In genomic region chr3:16994842-16995535, GRCh38 we compare ENCODE assay signal across 15 cellular contexts.
A peak's percentile ranks its signal among the peaks of the same experiment; 100 is the strongest.
DNase-seq lines count a peak whose midpoint lies in the region; ATAC-seq and TF ChIP-seq lines count a peak whose summit lies in the region.
"Had no signal": no experiment of that assay in that cellular context is flagged by ENCODE, and none has a peak within 500 bp of the region (broad histone marks: within the 10 kb centered on the region; RNA-seq: fewer than 3 reads in every experiment).

No MANE protein-coding gene starts in this region.

- H3K9me3 Mint-ChIP-seq in central memory CD8-positive, alpha-beta T cell: no peaks in the 10 kb centered on the region
- no peaks in the 10 kb centered on the region for H3K9me3 Mint-ChIP-seq in stimulated activated effector memory CD8-positive, alpha-beta T cell treated with anti-CD3 and anti-CD28 coated beads, Interleukin-12 subunit alpha, Interleukin-12 subunit beta, amount 100 ng/mL, for 72 hours
- H3K9me3 Mint-ChIP-seq in activated CD4-positive, alpha-beta memory T cell treated with anti-CD3 and anti-CD28 coated beads, Interleukin-2, amount 10 ng/mL, durations not matched to agents 7 days and 5 days: peaks cover 5% of the 10 kb centered on the region
- H3K9me3 Mint-ChIP-seq: activated B cell treated with CpG ODN at 0.5 μM for 24 hours, neural crest cell had no signal

- ATAC-seq in Right ventricle myocardium inferior (peak; percentile 18), GM21515 (IDR thresholded peaks at IDR 0.05; ENCODE audit: unreplicated experiment) (no peak), HG03039 (IDR thresholded peaks at IDR 0.05; ENCODE audit: unreplicated experiment) (no peak)
- ATAC-seq in central memory CD8-positive, alpha-beta T cell (replicated peaks; ENCODE audit: extremely low read depth, poor library complexity, severe bottlenecking): no peak
- peak; percentile 45 for ATAC-seq in stimulated activated effector memory CD8-positive, alpha-beta T cell treated with anti-CD3 and anti-CD28 coated beads, Interleukin-12 subunit alpha, Interleukin-12 subunit beta, amount 100 ng/mL, for 72 hours
- ATAC-seq: Panc1 had no signal

- POLR2A ChIA-PET in activated CD4-positive, alpha-beta memory T cell treated with anti-CD3 and anti-CD28 coated beads, Interleukin-2, amount 10 ng/mL, durations not matched to agents 7 days and 5 days (lab: Charles Lee): no interaction called here

- no peaks in the 10 kb centered on the region for H3K27me3 Mint-ChIP-seq in central memory CD8-positive, alpha-beta T cell
- no peaks in the 10 kb centered on the region for H3K27me3 Mint-ChIP-seq in activated CD4-positive, alpha-beta memory T cell treated with anti-CD3 and anti-CD28 coated beads, Interleukin-2, amount 10 ng/mL, durations not matched to agents 7 days and 5 days
- H3K27me3 Mint-ChIP-seq: activated B cell treated with CpG ODN at 0.5 μM for 24 hours had no signal

- peaks cover 0 to 26% of the 10 kb centered on the region in 2 donors for H3K4me1 ChIP-seq in right atrium auricular region

- H3K4me1 Mint-ChIP-seq in central memory CD8-positive, alpha-beta T cell: peaks cover 92% of the 10 kb centered on the region
- H3K4me1 Mint-ChIP-seq in stimulated activated effector memory CD8-positive, alpha-beta T cell treated with anti-CD3 and anti-CD28 coated beads, Interleukin-12 subunit alpha, Interleukin-12 subunit beta, amount 100 ng/mL, for 72 hours: peaks cover 70% of the 10 kb centered on the region
- H3K4me1 Mint-ChIP-seq in activated CD4-positive, alpha-beta memory T cell treated with anti-CD3 and anti-CD28 coated beads, Interleukin-2, amount 10 ng/mL, durations not matched to agents 7 days and 5 days: peaks cover 20% of the 10 kb centered on the region
- H3K4me1 Mint-ChIP-seq: neural crest cell had no signal

- peak overlapping the region; percentile 63 for H3K27ac Mint-ChIP-seq in central memory CD8-positive, alpha-beta T cell (ENCODE audit: low read depth)
- peak overlapping the region; percentile 73 for H3K27ac Mint-ChIP-seq in stimulated activated effector memory CD8-positive, alpha-beta T cell treated with anti-CD3 and anti-CD28 coated beads, Interleukin-12 subunit alpha, Interleukin-12 subunit beta, amount 100 ng/mL, for 72 hours
- no peak overlapping the region for H3K27ac Mint-ChIP-seq in activated CD4-positive, alpha-beta memory T cell treated with anti-CD3 and anti-CD28 coated beads, Interleukin-2, amount 10 ng/mL, durations not matched to agents 7 days and 5 days
- H3K27ac Mint-ChIP-seq: activated B cell treated with CpG ODN at 0.5 μM for 24 hours had no signal

- no peak overlapping the region for H3K4me3 ChIP-seq in right atrium auricular region

- H3K4me3 Mint-ChIP-seq in central memory CD8-positive, alpha-beta T cell: peak overlapping the region; percentile 16
- H3K4me3 Mint-ChIP-seq in stimulated activated effector memory CD8-positive, alpha-beta T cell treated with anti-CD3 and anti-CD28 coated beads, Interleukin-12 subunit alpha, Interleukin-12 subunit beta, amount 100 ng/mL, for 72 hours: peak overlapping the region; percentile 8
- no peak overlapping the region for H3K4me3 Mint-ChIP-seq in activated CD4-positive, alpha-beta memory T cell treated with anti-CD3 and anti-CD28 coated beads, Interleukin-2, amount 10 ng/mL, durations not matched to agents 7 days and 5 days
- H3K4me3 Mint-ChIP-seq: activated B cell treated with CpG ODN at 0.5 μM for 24 hours, neural crest cell had no signal

- no peak overlapping the region for H3K27ac ChIP-seq in right atrium auricular region

- H3K36me3 Mint-ChIP-seq in central memory CD8-positive, alpha-beta T cell (ENCODE audit: insufficient read depth): peaks cover 2% of the 10 kb centered on the region
- H3K36me3 Mint-ChIP-seq in stimulated activated effector memory CD8-positive, alpha-beta T cell treated with anti-CD3 and anti-CD28 coated beads, Interleukin-12 subunit alpha, Interleukin-12 subunit beta, amount 100 ng/mL, for 72 hours: no peaks in the 10 kb centered on the region
- peaks cover 5% of the 10 kb centered on the region for H3K36me3 Mint-ChIP-seq in activated CD4-positive, alpha-beta memory T cell treated with anti-CD3 and anti-CD28 coated beads, Interleukin-2, amount 10 ng/mL, durations not matched to agents 7 days and 5 days (ENCODE audit: low read depth)

- DNase-seq in Right ventricle myocardium inferior (ENCODE audit: missing footprints) (no peak), right atrium auricular region (ENCODE audit: low spot score) (no peak), NCI-H2029 (lab: John Stamatoyannopoulos, UW) (peak; percentile 72)
- DNase-seq in central memory CD8-positive, alpha-beta T cell (ENCODE audit: low spot score in 2 of 2): no peak
- no peak for DNase-seq in stimulated activated effector memory CD8-positive, alpha-beta T cell treated with anti-CD3 and anti-CD28 coated beads, Interleukin-12 subunit alpha, Interleukin-12 subunit beta, amount 100 ng/mL, for 72 hours (ENCODE audit: low spot score in 2 of 2)
- no peak for DNase-seq in activated CD4-positive, alpha-beta memory T cell treated with anti-CD3 and anti-CD28 coated beads, Interleukin-2, amount 10 ng/mL, durations not matched to agents 7 days and 5 days
- DNase-seq: activated B cell treated with CpG ODN at 0.5 μM for 24 hours; amniotic stem cell; MV-4-11; NCI-H2227 treated with DMSO at 0.1 percent for 48 hours; stimulated activated naive CD4-positive, alpha-beta T cell had no signal

- H3K27me3 ChIP-seq in right atrium auricular region: no peaks in the 10 kb centered on the region

- H3K9me3 ChIP-seq in right atrium auricular region: no peaks in the 10 kb centered on the region

- no peaks in the 10 kb centered on the region for H3K36me3 ChIP-seq in right atrium auricular region

- no peak for TF ChIP-seq CTCF in right atrium auricular region (IDR thresholded peaks at IDR 0.05)

- intact Hi-C loops in Right ventricle myocardium inferior (cut with DNase I): no loop called here

- CTCF ChIA-PET in activated CD4-positive, alpha-beta memory T cell treated with anti-CD3 and anti-CD28 coated beads, Interleukin-2, amount 10 ng/mL, durations not matched to agents 7 days and 5 days (lab: Charles Lee): no interaction called here

Comparison
In these comparisons a context has a peak if more than half of its experiments do, and no peak if none do; other contexts are left out.
1. ATAC-seq: peak in Right ventricle myocardium inferior (single experiment) and stimulated activated effector memory CD8-positive, alpha-beta T cell treated with anti-CD3 and anti-CD28 coated beads, Interleukin-12 subunit alpha, Interleukin-12 subunit beta, amount 100 ng/mL, for 72 hours (single experiment); none in central memory CD8-positive, alpha-beta T cell (single experiment), GM21515 (single experiment) and HG03039 (single experiment).